In the genomic region with DNA sequence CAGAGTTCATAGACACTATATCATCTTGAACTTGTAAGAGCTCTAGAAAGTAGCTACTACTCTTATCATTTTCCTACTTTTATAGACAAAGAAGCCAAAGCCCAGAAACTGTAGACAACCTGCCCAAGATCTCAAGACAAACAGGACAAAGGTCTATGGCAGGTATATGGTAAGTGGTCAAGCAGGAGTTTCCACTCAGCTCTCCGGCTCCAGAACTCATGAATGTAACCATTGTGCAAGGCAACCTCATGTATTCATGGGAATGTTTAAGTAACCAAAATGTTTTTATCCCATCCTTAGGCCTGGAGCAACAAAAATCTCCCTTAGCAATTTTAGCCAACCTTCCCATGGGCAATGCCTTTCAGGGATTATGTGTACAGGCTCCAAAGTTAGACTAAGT, we compare ENCODE assay signal across 17 cellular contexts.
DNase-seq lines count a peak whose midpoint lies in the region; ATAC-seq and TF ChIP-seq lines count a peak whose summit lies in the region.
"Had no signal": no experiment of that assay in that cellular context is flagged by ENCODE, and none has a peak within 500 bp of the region (broad histone marks: within the 10 kb centered on the region; RNA-seq: fewer than 3 reads in every experiment).

No MANE protein-coding gene starts in this region.

- H3K9me3 Mint-ChIP-seq in Caco-2 (ENCODE audit: unreplicated experiment) (no peaks in the 10 kb centered on the region), Calu3 (ENCODE audit: low read depth, unreplicated experiment) (peaks cover 4% of the 10 kb centered on the region)
- H3K9me3 Mint-ChIP-seq in activated T-helper 17 cell treated with anti-CD3 and anti-CD28 coated beads, Interleukin-2, amount 50 U/mL, for 72 hours, result no peaks in the 10 kb centered on the region

- H3K9me3 ChIP-seq in Caco-2 (no peaks in the 10 kb centered on the region), colonic mucosa (no peaks in the 10 kb centered on the region)

- no peaks in the 10 kb centered on the region for H3K27me3 Mint-ChIP-seq in Caco-2 (ENCODE audit: insufficient read depth, unreplicated experiment)
- H3K27me3 Mint-ChIP-seq in Calu3 (ENCODE audit: unreplicated experiment), result no peaks in the 10 kb centered on the region
- peaks cover 10% of the 10 kb centered on the region for H3K27me3 Mint-ChIP-seq in activated T-helper 17 cell treated with anti-CD3 and anti-CD28 coated beads, Interleukin-2, amount 50 U/mL, for 72 hours

- CTCF ChIA-PET in Caco-2 (lab: Charles Lee) (no interaction called here), Calu3 (lab: Charles Lee) (no interaction called here)

- H3K4me1 Mint-ChIP-seq in Caco-2 (ENCODE audit: low read depth, unreplicated experiment) (peaks cover 6% of the 10 kb centered on the region), Calu3 (ENCODE audit: low read depth, unreplicated experiment) (peaks cover 20% of the 10 kb centered on the region)
- H3K4me1 Mint-ChIP-seq in activated T-helper 17 cell treated with anti-CD3 and anti-CD28 coated beads, Interleukin-2, amount 50 U/mL, for 72 hours, result no peaks in the 10 kb centered on the region

- H3K4me1 ChIP-seq in Caco-2 (peaks cover 4% of the 10 kb centered on the region; the same call in 1 of the 2 replicates), colonic mucosa (no peaks in the 10 kb centered on the region)

- peak; percentile 41 for ATAC-seq in left colon
- no peak for ATAC-seq in HG02885 (IDR thresholded peaks at IDR 0.05; ENCODE audit: poor library complexity, unreplicated experiment)
- ATAC-seq in activated T-helper 17 cell treated with anti-CD3 and anti-CD28 coated beads, Interleukin-2, amount 50 U/mL, for 72 hours (replicated peaks), result no peak
- ATAC-seq: GM12878, K562 had no signal

- intact Hi-C loops in Caco-2 (cut with micrococcal nuclease; ENCODE audit: unreplicated experiment), result loop anchor here (10.0 kb wide), 1 partner anchor 167 kb away; no protein-coding TSS in a partner anchor
- intact Hi-C loops in Calu3 (cut with micrococcal nuclease; ENCODE audit: unreplicated experiment), result no loop called here
- intact Hi-C loops in colonic mucosa (cut with DNase I), result no loop called here
- intact Hi-C loops in left colon (cut with DNase I, micrococcal nuclease), result no loop called here

- BruUV-seq in Caco-2 (replicated peaks; lab: Mats Ljungman, UMichigan), result no TSS peak
- no TSS peak for BruUV-seq in Calu3 (replicated peaks; lab: Mats Ljungman, UMichigan)

- DNase-seq in Caco-2 (peak; percentile 39 to 43), Calu3 (peak; percentile 44), colonic mucosa (peak; percentile 22), left colon (no peak), NCI-H774 (lab: John Stamatoyannopoulos, UW) (no peak)
- DNase-seq: ACHN; CD4-positive, alpha-beta T cell; DMS79 treated with DMSO at 0.1 percent for 48 hours; GF-D8; H9; IMR-90 had no signal

- TF ChIP-seq CTCF in Caco-2 (IDR thresholded peaks at IDR 0.05; ENCODE audit: insufficient read depth in 1 of 2, low read depth in 1 of 2, low read length in 1 of 2, severe bottlenecking in 1 of 2, unreplicated experiment in 1 of 2), result no peak
- no peak for TF ChIP-seq CTCF in Calu3 (IDR thresholded peaks at IDR 0.05; ENCODE audit: unreplicated experiment)
- TF ChIP-seq CTCF in colonic mucosa (IDR thresholded peaks at IDR 0.05), result no peak

- H3K36me3 ChIP-seq in Caco-2 (ENCODE audit: control insufficient read depth, insufficient read depth, low read length), result no peaks in the 10 kb centered on the region
- H3K36me3 ChIP-seq in colonic mucosa, result no peaks in the 10 kb centered on the region

- POLR2A ChIA-PET in Caco-2 (lab: Charles Lee), result no interaction called here

- H3K27ac Mint-ChIP-seq in Caco-2 (ENCODE audit: unreplicated experiment) (no peak overlapping the region), Calu3 (ENCODE audit: unreplicated experiment) (no peak overlapping the region)
- H3K27ac Mint-ChIP-seq in activated T-helper 17 cell treated with anti-CD3 and anti-CD28 coated beads, Interleukin-2, amount 50 U/mL, for 72 hours, result no peak overlapping the region
- H3K27ac Mint-ChIP-seq: CD4-positive, alpha-beta T cell had no signal

- no peak overlapping the region for H3K9ac ChIP-seq in colonic mucosa (ENCODE audit: low read depth in 2 of 2, low read length in 2 of 2)

- no peak overlapping the region for H3K4me3 ChIP-seq in Caco-2 (ENCODE audit: low read depth, low read length)
- no peak overlapping the region for H3K4me3 ChIP-seq in colonic mucosa
- H3K4me3 ChIP-seq: GM12878, K562 had no signal

- H3K4me3 Mint-ChIP-seq in Caco-2 (ENCODE audit: unreplicated experiment) (no peak overlapping the region), Calu3 (ENCODE audit: low read depth, unreplicated experiment) (no peak overlapping the region)
- H3K4me3 Mint-ChIP-seq in activated T-helper 17 cell treated with anti-CD3 and anti-CD28 coated beads, Interleukin-2, amount 50 U/mL, for 72 hours, result no peak overlapping the region
- H3K4me3 Mint-ChIP-seq: CD4-positive, alpha-beta T cell; H9 had no signal

- H3K27me3 ChIP-seq in Caco-2 (replicated peaks; ENCODE audit: control insufficient read depth, insufficient read depth, low read length) (no peaks in the 10 kb centered on the region), colonic mucosa (no peaks in the 10 kb centered on the region)

- no peak overlapping the region for H3K27ac ChIP-seq in colonic mucosa
- H3K27ac ChIP-seq: C4-2B, HL-60 had no signal

- no peaks in the 10 kb centered on the region for H3K36me3 Mint-ChIP-seq in Caco-2 (ENCODE audit: insufficient read depth, unreplicated experiment)
- H3K36me3 Mint-ChIP-seq in Calu3 (ENCODE audit: insufficient read depth, unreplicated experiment), result no peaks in the 10 kb centered on the region
- no peaks in the 10 kb centered on the region for H3K36me3 Mint-ChIP-seq in activated T-helper 17 cell treated with anti-CD3 and anti-CD28 coated beads, Interleukin-2, amount 50 U/mL, for 72 hours (ENCODE audit: low read depth)

Comparison
In these comparisons a context has a peak if more than half of its experiments do, and no peak if none do; other contexts are left out.
1. DNase-seq: peak in Caco-2 (2 of 2), Calu3 (single experiment) and colonic mucosa (single experiment); none in left colon (0 of 2) and NCI-H774 (single experiment).